Comparison of ENCODE assay signal across 26 cellular contexts in genomic region chr6:88115307-88115706, GRCh38. TPM values are rescaled to one million over a fixed set of nuclear protein-coding genes. Genes with fewer than 3 reads are reported as not detected.
"Had no signal": no experiment of that assay in that cellular context is flagged by ENCODE, and none has a peak within 500 bp of the region (broad histone marks: within the 10 kb centered on the region; RNA-seq: fewer than 3 reads in every experiment).

No MANE protein-coding gene starts in this region.

- H3K4me3 Mint-ChIP-seq: dendritic cell treated with granulocyte-macrophage colony-stimulating factor and Interleukin-4, amounts not matched to agents 40 ng/mL and 50 ng/mL, for 4 days; effector memory CD8-positive, alpha-beta T cell; immature natural killer cell; naive thymus-derived CD8-positive, alpha-beta T cell had no signal

- FAIRE-seq: colon, keratinocyte had no signal

- H3K27me3 ChIP-seq: esophagus squamous epithelium, gastroesophageal sphincter, neutrophil, suprapubic skin, tibial artery, upper lobe of left lung, uterus had no signal

- H3K4me1 ChIP-seq: esophagus squamous epithelium, gastroesophageal sphincter, spleen, suprapubic skin, tibial artery, upper lobe of left lung, uterus had no signal

- H3K27me3 Mint-ChIP-seq: dendritic cell treated with granulocyte-macrophage colony-stimulating factor and Interleukin-4, amounts not matched to agents 40 ng/mL and 50 ng/mL, for 4 days had no signal

- H3K4me3 ChIP-seq: esophagus squamous epithelium, gastroesophageal sphincter, spleen, suprapubic skin, tibial artery, upper lobe of left lung, uterus had no signal

- H3K4me1 Mint-ChIP-seq: immature natural killer cell had no signal

- H3K9me3 Mint-ChIP-seq: dendritic cell treated with granulocyte-macrophage colony-stimulating factor and Interleukin-4, amounts not matched to agents 40 ng/mL and 50 ng/mL, for 4 days had no signal

- H3K36me3 ChIP-seq: esophagus squamous epithelium, gastroesophageal sphincter, neutrophil, spleen, suprapubic skin, tibial artery, upper lobe of left lung, uterus had no signal

- H3K36me3 Mint-ChIP-seq: immature natural killer cell had no signal

- H3K27ac ChIP-seq: esophagus squamous epithelium, gastroesophageal sphincter, neutrophil, spleen, suprapubic skin, tibial artery, upper lobe of left lung, uterus had no signal

- H3K9me3 ChIP-seq: esophagus squamous epithelium, gastroesophageal sphincter, neutrophil, spleen, suprapubic skin, tibial artery, upper lobe of left lung, uterus had no signal

- DNase-seq: effector memory CD8-positive, alpha-beta T cell; esophagus squamous epithelium; foreskin fibroblast; glutamatergic neuron; immature natural killer cell; left cardiac atrium; left ventricle myocardium superior; naive thymus-derived CD8-positive, alpha-beta T cell; posterior cingulate gyrus; spleen; stimulated activated CD4-positive, alpha-beta T cell treated with anti-CD3 and anti-CD28 coated beads, Interleukin-15, amount 100 ng/mL, for 24 hours; stimulated activated CD4-positive, alpha-beta T cell treated with anti-CD3 and anti-CD28 coated beads, Interleukin-1b, Interleukin-23, amount 100 ng/mL, for 48 hours; stimulated activated CD4-positive, alpha-beta T cell treated with anti-CD3 and anti-CD28 coated beads, Interleukin-4, amount 100 ng/mL, for 24 hours; stimulated activated naive CD4-positive, alpha-beta T cell treated with Interleukin-2 at 50 U/mL for 16 hours; tibial artery; upper lobe of left lung; uterus had no signal

- H3K27ac Mint-ChIP-seq: dendritic cell treated with granulocyte-macrophage colony-stimulating factor and Interleukin-4, amounts not matched to agents 40 ng/mL and 50 ng/mL, for 4 days; effector memory CD8-positive, alpha-beta T cell; immature natural killer cell; naive thymus-derived CD8-positive, alpha-beta T cell had no signal

- ATAC-seq: effector memory CD8-positive, alpha-beta T cell; gastroesophageal sphincter; left cardiac atrium; left ventricle myocardium superior; naive thymus-derived CD8-positive, alpha-beta T cell; sciatic nerve had no signal

RNA-seq across cellular contexts. Expression of gene CNR1, which starts 50.8 kb away (rescaled TPM):
- total RNA-seq: osteocyte, pulmonary artery endothelial cell had no signal
- polyA plus RNA-seq: immature natural killer cell; keratinocyte; naive thymus-derived CD8-positive, alpha-beta T cell had no signal
